Comparison of ENCODE assay signal across 14 cellular contexts in the genomic region with DNA sequence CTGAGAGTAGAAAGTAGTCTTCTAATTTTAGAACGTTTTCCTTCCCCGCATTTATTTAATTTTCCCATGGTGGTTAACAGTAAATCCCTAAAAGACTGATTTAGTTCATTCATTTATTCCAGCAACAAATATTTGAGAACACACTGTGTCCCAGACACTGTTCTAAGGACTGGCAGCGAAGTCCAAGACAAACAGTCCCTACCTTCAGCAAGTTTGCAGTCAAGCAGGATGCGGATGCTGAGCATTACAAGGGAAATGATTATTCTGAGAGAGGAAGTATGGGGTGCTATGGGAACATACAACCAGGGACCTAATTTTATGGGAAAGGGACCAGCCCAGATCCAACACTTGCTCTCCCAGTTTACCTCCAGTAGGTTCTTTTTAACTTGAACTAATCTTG. TPM values are rescaled to one million over a fixed set of nuclear protein-coding genes. Genes with fewer than 3 reads are reported as not detected.
A peak's percentile ranks its signal among the peaks of the same experiment; 100 is the strongest.
DNase-seq lines count a peak whose midpoint lies in the region; ATAC-seq and TF ChIP-seq lines count a peak whose summit lies in the region.
"Had no signal": no experiment of that assay in that cellular context is flagged by ENCODE, and none has a peak within 500 bp of the region (broad histone marks: within the 10 kb centered on the region; RNA-seq: fewer than 3 reads in every experiment).

No MANE protein-coding gene starts in this region.

- WGBS in heart left ventricle, 4 donors = 90 to 94% (median 94%) methylated on average over 4 of the region's 4 CpGs

- ATAC-seq in heart left ventricle (no peak), left ventricle myocardium superior (no peak), T-helper 17 cell (no peak), foreskin keratinocyte (no peak), upper lobe of right lung (no peak), HG02981 (IDR thresholded peaks at IDR 0.05; ENCODE audit: unreplicated experiment) (no peak)

- peaks cover 0 to 23% (median 3%) of the 10 kb centered on the region in 9 donors for H3K36me3 ChIP-seq in heart left ventricle
- peaks cover 0 to 2% of the 10 kb centered on the region in 2 donors for H3K36me3 ChIP-seq in stomach smooth muscle (ENCODE audit: control insufficient read depth in 2 of 2, insufficient read depth in 2 of 2, low read length in 2 of 2)
- no peaks in the 10 kb centered on the region for H3K36me3 ChIP-seq in upper lobe of right lung

- CTCF ChIA-PET in RWPE1 (lab: Yijun Ruan, JAX) = no interaction called here

- H3K4me3 ChIP-seq in heart left ventricle (no peak overlapping the region), stomach smooth muscle (ENCODE audit: low read length in 2 of 2) (no peak overlapping the region), upper lobe of right lung (no peak overlapping the region)

- H3K4me1 ChIP-seq in heart left ventricle = peaks cover 4 to 49% (median 20%) of the 10 kb centered on the region in 12 donors
- no peaks in the 10 kb centered on the region for H3K4me1 ChIP-seq in foreskin keratinocyte
- H3K4me1 ChIP-seq in stomach smooth muscle (ENCODE audit: control insufficient read depth, insufficient read depth, low read length) = peaks cover 35% of the 10 kb centered on the region
- H3K4me1 ChIP-seq in upper lobe of right lung = peaks cover 8% of the 10 kb centered on the region

- POLR2A ChIA-PET in RWPE1 (lab: Yijun Ruan, JAX; ENCODE audit: low non-redundant PET) = no interaction called here

- no peak for TF ChIP-seq CTCF in heart left ventricle (IDR thresholded peaks at IDR 0.05)
- no peak for TF ChIP-seq CTCF in foreskin keratinocyte (conservative IDR thresholded peaks at IDR 0.05)
- TF ChIP-seq CTCF in upper lobe of right lung (IDR thresholded peaks at IDR 0.05) = no peak
- no peak for TF ChIP-seq CTCF in RWPE1 (conservative IDR thresholded peaks at IDR 0.05; ENCODE audit: low read depth)

- H3K9ac ChIP-seq in stomach smooth muscle (ENCODE audit: low read length in 2 of 2) = no peak overlapping the region

- H3K4me1 Mint-ChIP-seq in T-helper 17 cell = peaks cover 26% of the 10 kb centered on the region

- H3K27me3 ChIP-seq in heart left ventricle = no peaks in the 10 kb centered on the region
- no peaks in the 10 kb centered on the region for H3K27me3 ChIP-seq in foreskin keratinocyte
- no peaks in the 10 kb centered on the region for H3K27me3 ChIP-seq in stomach smooth muscle (ENCODE audit: control insufficient read depth in 1 of 2, insufficient read depth in 2 of 2, low read length in 2 of 2)
- no peaks in the 10 kb centered on the region for H3K27me3 ChIP-seq in upper lobe of right lung

- TF ChIP-seq POLR2A in heart left ventricle (IDR thresholded peaks at IDR 0.05) = no peak

- H3K27ac ChIP-seq in heart left ventricle (peak overlapping the region in 11 of 12 donors; percentile 35 to 94 (median 86)), foreskin keratinocyte (peak overlapping the region; percentile 0), stomach smooth muscle (ENCODE audit: low read length) (peak overlapping the region; percentile 95), upper lobe of right lung (no peak overlapping the region), RWPE1 (no peak overlapping the region)

- H3K27me3 Mint-ChIP-seq in T-helper 17 cell = peaks cover 10% of the 10 kb centered on the region

- DNase-seq in heart left ventricle (no peak), left ventricle myocardium superior (no peak), T-helper 17 cell (no peak), foreskin keratinocyte (no peak), upper lobe of right lung (no peak), RWPE1 (ENCODE audit: low spot score) (no peak)
- DNase-seq: amniotic stem cell; cortex of kidney; mesenchymal stem cell; SHP77 treated with DMSO at 0.1 percent for 48 hours; stimulated activated CD4-positive, alpha-beta T cell treated with anti-CD3 and anti-CD28 coated beads, Interleukin-12 subunit alpha, Interleukin-12 subunit beta, amount 100 ng/mL, for 4 hours had no signal

- intact Hi-C loops in heart left ventricle (cut with DNase I) = loop anchor here in 3 of 10 donors (2.0 to 5.0 kb wide), 3 partner anchors 37 to 42 kb away; partner anchors contain the start of gene UTP25 (in 2 of the 3)
- intact Hi-C loops in left ventricle myocardium superior (cut with micrococcal nuclease) = no loop called here
- intact Hi-C loops in upper lobe of right lung (cut with DNase I) = no loop called here

- H3K27ac Mint-ChIP-seq in T-helper 17 cell = peak overlapping the region; percentile 95

- peaks cover 2% of the 10 kb centered on the region for H3K36me3 Mint-ChIP-seq in T-helper 17 cell (ENCODE audit: low read depth)

- no peaks in the 10 kb centered on the region for H3K9me3 ChIP-seq in heart left ventricle
- no peaks in the 10 kb centered on the region for H3K9me3 ChIP-seq in T-helper 17 cell (ENCODE audit: control insufficient read depth, low read length, poor library complexity, severe bottlenecking)
- no peaks in the 10 kb centered on the region for H3K9me3 ChIP-seq in stomach smooth muscle (ENCODE audit: control insufficient read depth in 2 of 2, low read length in 2 of 2)
- no peaks in the 10 kb centered on the region for H3K9me3 ChIP-seq in upper lobe of right lung

- no peak overlapping the region for H3K4me3 Mint-ChIP-seq in T-helper 17 cell

RNA-seq across cellular contexts. Expression of gene C1orf74, which starts 1.2 kb away (rescaled TPM):
- total RNA-seq in heart left ventricle = 1 to 10 TPM; 1.6 to 2.6 (median 2.4) TPM
- 1 to 10 TPM; 1.1 to 1.3 TPM for polyA plus RNA-seq in heart left ventricle
- 2.0 TPM for total RNA-seq in left ventricle myocardium superior
- total RNA-seq in T-helper 17 cell = under 1 TPM; 0.42 to 0.50 TPM
- 11.0 and 12.3 TPM in 2 replicates for total RNA-seq in foreskin keratinocyte
- 5.7 and 6.1 TPM in 2 replicates for polyA plus RNA-seq in foreskin keratinocyte
- 0.96 TPM for total RNA-seq in upper lobe of right lung

RNA-seq across cellular contexts. Expression of gene IRF6, which starts 20.4 kb away (rescaled TPM):
- total RNA-seq in heart left ventricle = 10 to 100 TPM; 28.6 to 99.4 (median 52.7) TPM
- polyA plus RNA-seq in heart left ventricle = 10 to 100 TPM in 1 of 2 donors, 1 to 10 TPM in 1; 1.5 to 22.0 TPM
- total RNA-seq in left ventricle myocardium superior = 48.5 TPM
- total RNA-seq in T-helper 17 cell = 1 to 10 TPM in 1 of 2 donors, under 1 TPM in 1; 0.20 to 1.1 TPM
- 160 and 194 TPM in 2 replicates for total RNA-seq in foreskin keratinocyte
- 70.3 and 93.1 TPM in 2 replicates for polyA plus RNA-seq in foreskin keratinocyte
- 17.9 TPM for total RNA-seq in upper lobe of right lung

RNA-seq across cellular contexts. Expression of gene TRAF3IP3, which starts 29.7 kb away (rescaled TPM):
- total RNA-seq in heart left ventricle (10 to 100 TPM in 1 of 9 donors, 1 to 10 TPM in 2, under 1 TPM in 5, not detected in 1; 0.16 to 10.6 (median 0.91) TPM), left ventricle myocardium superior (1.9 TPM), T-helper 17 cell (100 to 1,000 TPM; 286 to 288 TPM), foreskin keratinocyte (not detected in 2 replicates), upper lobe of right lung (12.4 TPM)
- polyA plus RNA-seq in heart left ventricle (under 1 TPM; 0.34 to 0.57 TPM), foreskin keratinocyte (0.01 TPM in 1 of 2 replicates, not detected in the other)
- total RNA-seq: fibroblast of lung had no signal
- polyA plus RNA-seq: fibroblast of lung had no signal

RNA-seq across cellular contexts. Expression of gene UTP25, which starts 42.2 kb away (rescaled TPM):
- total RNA-seq in heart left ventricle (1 to 10 TPM; 1.6 to 5.5 (median 3.6) TPM), left ventricle myocardium superior (2.5 TPM), T-helper 17 cell (1 to 10 TPM; 5.9 to 6.3 TPM), foreskin keratinocyte (9.0 and 9.2 TPM in 2 replicates), upper lobe of right lung (7.1 TPM)
- polyA plus RNA-seq in heart left ventricle (1 to 10 TPM in 1 of 2 donors, under 1 TPM in 1; 0.76 to 2.9 TPM), foreskin keratinocyte (3.2 and 3.7 TPM in 2 replicates)

Comparison
In these comparisons a context has a peak if more than half of its experiments do, and no peak if none do; other contexts are left out.
1. H3K27ac ChIP-seq: peak in heart left ventricle (11 of 12), foreskin keratinocyte (single experiment) and stomach smooth muscle (single experiment); none in upper lobe of right lung (single experiment) and RWPE1 (single experiment).
2. RNA of gene TRAF3IP3, which starts 29.7 kb away (total RNA-seq): 286 to 288 TPM in T-helper 17 cell; 12.4 TPM in upper lobe of right lung (single experiment), 1.9 TPM in left ventricle myocardium superior (single experiment), 0.16 to 10.6 TPM in heart left ventricle and not detected in foreskin keratinocyte; every median in the first group is over 10 times any median in the second.